25 cellular contexts compared by ENCODE assay signal in genomic region chr7:111740942-111741341, GRCh38.
"Had no signal": no experiment of that assay in that cellular context is flagged by ENCODE, and none has a peak within 500 bp of the region (broad histone marks: within the 10 kb centered on the region; RNA-seq: fewer than 3 reads in every experiment).

No MANE protein-coding gene starts in this region.

- H3K27me3 ChIP-seq: ascending aorta, cardiac muscle cell had no signal

- H3K36me3 ChIP-seq: cardiac muscle cell had no signal

- DNase-seq: activated B cell treated with CpG ODN at 0.5 μM for 24 hours; activated CD4-positive, alpha-beta memory T cell treated with anti-CD3 and anti-CD28 coated beads for 36 hours; activated CD4-positive, alpha-beta T cell treated with anti-CD3 and anti-CD28 coated beads for 4 hours; activated CD4-positive, alpha-beta T cell treated with anti-CD3 and anti-CD28 coated beads, Interleukin-2, amount 50 U/mL, for 1 hour; activated CD4-positive, alpha-beta T cell treated with anti-CD3 and anti-CD28 coated beads, Interleukin-2, amount 50 U/mL, for 4 hours; activated CD4-positive, CD25-positive, alpha-beta regulatory T cell treated with anti-CD3 and anti-CD28 coated beads, Interleukin-2, amount 50 U/mL, for 72 hours; activated CD8-positive, alpha-beta memory T cell treated with anti-CD3 and anti-CD28 coated beads, Interleukin-2, amount 50 U/mL, for 4 hours; activated CD8-positive, alpha-beta T cell treated with anti-CD3 and anti-CD28 coated beads for 36 hours; activated effector memory CD4-positive, alpha-beta T cell treated with Interleukin-2 at 50 U/mL for 16 hours; activated gamma-delta T cell; activated naive CD4-positive, alpha-beta T cell treated with anti-CD3 and anti-CD28 coated beads, Interleukin-2, amount 10 ng/mL, durations not matched to agents 7 days and 5 days; activated naive CD4-positive, alpha-beta T cell treated with Interleukin-2 at 50 U/mL for 16 hours; activated naive CD8-positive, alpha-beta T cell treated with anti-CD3 and anti-CD28 coated beads, Interleukin-2, amount 10 ng/mL, durations not matched to agents 7 days and 5 days; activated naive CD8-positive, alpha-beta T cell treated with anti-CD3 and anti-CD28 coated beads, Interleukin-2, amount 50 U/mL, for 24 hours; activated T-cell treated with anti-CD3 and anti-CD28 coated beads, Interleukin-2, amount 50 U/mL, for 24 hours; activated T-cell treated with anti-CD3 and anti-CD28 coated beads, Interleukin-2, amount 50 U/mL, for 48 hours; central memory CD4-positive, alpha-beta T cell; T-helper 2 cell; T-helper 9 cell had no signal

- H3K4me3 ChIP-seq: ascending aorta, cardiac muscle cell had no signal

- ATAC-seq: activated naive CD8-positive, alpha-beta T cell treated with anti-CD3 and anti-CD28 coated beads, Interleukin-2, amount 50 U/mL, for 24 hours had no signal

- H3K4me1 ChIP-seq: ascending aorta had no signal

- H3K9me3 ChIP-seq: ascending aorta had no signal

- FAIRE-seq: bronchial epithelial cell, colon, TTC549 had no signal

- H3K27ac ChIP-seq: ascending aorta, cardiac muscle cell, VCaP had no signal
